ENCODE assay signal across 1 cellular context in genomic region chr7:1100886-1101579, GRCh38.
TF ChIP-seq lines count a peak whose summit lies in the region.

No MANE protein-coding gene starts in this region.

TF ChIP-seq in GM12878, 131 proteins besides CTCF, POLR2A, EP300 and RAD21:
- TF ChIP-seq TCF3 (IDR thresholded peaks at IDR 0.05; ENCODE audit: borderline replicate concordance, insufficient read depth, low read depth, low read length) (0 out of 2 replicates have a peak, but pooled peaks have one; percentile 16), CUX1 (IDR thresholded peaks at IDR 0.05; ENCODE audit: insufficient replicate concordance, low read depth, low read length) (no peak), KLF5 (IDR thresholded peaks at IDR 0.05; ENCODE audit: partially characterized antibody) (no peak), ATF7 (IDR thresholded peaks at IDR 0.05; ENCODE audit: low read depth) (no peak)
TF ChIP-seq in GM12878: peak in this region for 1.
